ENCODE assay signal across 8 cellular contexts in the genomic region with DNA sequence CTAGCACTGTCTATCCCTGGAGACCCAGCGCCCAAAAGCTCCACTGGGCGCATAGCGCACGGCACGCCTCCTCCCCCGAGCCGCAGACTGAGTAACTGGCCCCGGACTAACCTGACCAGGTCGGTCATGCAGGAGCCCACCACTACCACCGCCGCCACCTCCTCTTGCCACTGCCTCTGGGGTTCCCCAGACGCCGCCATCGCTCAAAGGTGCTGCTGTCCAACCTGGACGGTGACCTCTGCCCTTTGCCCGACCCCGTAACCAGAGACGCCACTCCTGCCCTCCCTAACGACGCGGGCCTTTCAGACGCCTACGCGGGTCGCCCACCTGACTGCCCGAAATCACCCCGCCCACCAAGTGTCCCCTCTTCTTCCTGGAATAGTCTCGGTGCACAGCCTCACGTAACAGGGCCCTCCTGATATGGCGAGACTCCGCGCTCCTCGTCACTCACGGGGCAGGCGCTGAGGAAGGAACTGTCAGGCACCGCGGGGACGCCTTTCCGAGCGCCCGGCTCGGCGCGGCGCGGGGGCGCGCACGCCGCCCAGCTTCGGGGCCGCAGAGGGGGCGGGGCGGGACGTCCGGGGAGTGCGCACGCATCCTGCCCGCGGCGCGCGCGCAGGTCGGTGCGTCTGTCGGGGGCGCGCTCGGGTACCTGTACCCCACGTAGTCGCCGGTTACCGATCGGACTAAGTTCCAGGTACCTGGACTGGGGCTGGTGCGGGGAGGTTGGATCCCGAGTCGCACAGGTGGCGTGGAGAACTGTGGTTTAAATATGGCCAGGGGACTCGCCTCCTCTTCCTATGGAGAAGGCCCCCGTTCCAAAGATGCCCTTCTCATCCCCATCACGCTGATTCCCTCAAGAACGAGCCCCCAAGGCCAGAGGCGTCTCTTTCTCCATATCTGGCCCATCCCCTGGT. TPM values are rescaled to one million over a fixed set of nuclear protein-coding genes. Genes with fewer than 3 reads are reported as not detected.
DNase-seq lines count a peak whose midpoint lies in the region; ATAC-seq, FAIRE-seq and TF ChIP-seq lines count a peak whose summit lies in the region.

A gene (plus strand): TSS at position 584 of the 917 bp plus-strand sequence. CDS start 3,828 bp downstream, outside the sequence.
A gene (minus strand): TSS at position 242 of the 917 bp plus-strand sequence. CDS start 42 bp downstream, at position 200.

- FAIRE-seq in bronchial epithelial cell (lab: Jason Lieb, UNC) = no peak

- in situ Hi-C loops in GM18951 (cut with MboI; ENCODE audit: low sequenced_read_pairs, unreplicated experiment) = no loop called here

- TF ChIP-seq POLR2A in GM18951 (IDR thresholded peaks at IDR 0.05; ENCODE audit: extremely low read depth, insufficient read depth, insufficient read length) = peak; percentile 88

- H3K36me3 Mint-ChIP-seq in WTC11 = no peaks in the 10 kb centered on the region

- no peak for TF ChIP-seq CTCF in AG04449 (IDR thresholded peaks at IDR 0.05; ENCODE audit: insufficient read depth, low read length, missing control alignments)
- no peak for TF ChIP-seq CTCF in WTC11 (IDR thresholded peaks at IDR 0.05)
- no peak for TF ChIP-seq CTCF in bronchial epithelial cell (IDR thresholded peaks at IDR 0.05; ENCODE audit: insufficient read depth, low read length, severe bottlenecking)

- CTCF ChIA-PET in AG04449 (lab: Yijun Ruan, JAX) (interaction anchor here (1.3 kb wide), 1 partner anchor 137 kb away, joined by 9 read pairs; no protein-coding TSS in a partner anchor), WTC11 (lab: Charles Lee) (interaction anchor here (0.7 to 1.9 kb wide), 4 partner anchors 42 to 503 kb away, joined by 3 to 11 read pairs (median 6); a partner anchor contains a TSS)

- H3K27me3 ChIP-seq in bronchial epithelial cell (ENCODE audit: control insufficient read depth, insufficient read depth, low read length) = no peaks in the 10 kb centered on the region

- H3K4me3 ChIP-seq in AG04449 (ENCODE audit: low read depth, low read length) = peak within 1 kb of the TSS; percentile 82
- H3K4me3 ChIP-seq in bronchial epithelial cell (ENCODE audit: low read depth, low read length) = peak within 1 kb of the TSS; percentile 97

- H3K4me1 Mint-ChIP-seq in WTC11 = peaks cover 8% of the 10 kb centered on the region

- POLR2A ChIA-PET in AG04449 (lab: Yijun Ruan, JAX) = no interaction called here
- POLR2A ChIA-PET in WTC11 (lab: Charles Lee) = interaction anchor here (1.2 to 2.2 kb wide), 2 partner anchors 138 to 174 kb away, joined by 4 to 7 read pairs; no protein-coding TSS in a partner anchor

- peak within 1 kb of the TSS; percentile 97 for H3K4me3 Mint-ChIP-seq in WTC11

- no peaks in the 10 kb centered on the region for H3K27me3 Mint-ChIP-seq in WTC11 (ENCODE audit: low read depth)

- no peaks in the 10 kb centered on the region for H3K9me3 Mint-ChIP-seq in WTC11

- no peak for DNase-seq in AG04449 (ENCODE audit: low read depth, low spot score)
- DNase-seq in NCI-H2196 treated with DMSO at 0.1 percent for 48 hours (lab: John Stamatoyannopoulos, UW; ENCODE audit: unreplicated experiment) = peak; percentile 66
- peak; percentile 84 for DNase-seq in WTC11 (ENCODE audit: low spot score)
- peak; percentile 73 for DNase-seq in bronchial epithelial cell (ENCODE audit: low read depth)
- DNase-seq in inferior parietal cortex (ENCODE audit: extremely low spot score) = peak; percentile 79
- DNase-seq in stimulated activated CD4-positive, alpha-beta T cell treated with anti-CD3 and anti-CD28 coated beads, Interleukin-12 subunit alpha, Interleukin-12 subunit beta, amount 100 ng/mL, for 24 hours (ENCODE audit: low read depth in 2 of 2) = peak; percentile 79

- H3K36me3 ChIP-seq in bronchial epithelial cell (ENCODE audit: control insufficient read depth, insufficient read depth, low read length) = peaks cover 2% of the 10 kb centered on the region

- peak within 1 kb of the TSS; percentile 98 for H3K27ac Mint-ChIP-seq in WTC11

- ATAC-seq in HG03159 (IDR thresholded peaks at IDR 0.05; ENCODE audit: unreplicated experiment) (peak; percentile 80), WTC11 (peak; percentile 92)

TF ChIP-seq in WTC11, 78 proteins besides CTCF, POLR2A, EP300 and RAD21:
- TF ChIP-seq ATF1 (CRISPR knock-in tag; IDR thresholded peaks at IDR 0.05) = no peak
- peak; percentile 90 for TF ChIP-seq SP1 (CRISPR knock-in tag; conservative IDR thresholded peaks at IDR 0.05)
- TF ChIP-seq, protein P1, sequence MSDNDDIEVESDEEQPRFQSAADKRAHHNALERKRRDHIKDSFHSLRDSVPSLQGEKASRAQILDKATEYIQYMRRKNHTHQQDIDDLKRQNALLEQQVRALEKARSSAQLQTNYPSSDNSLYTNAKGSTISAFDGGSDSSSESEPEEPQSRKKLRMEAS (CRISPR knock-in tag; IDR thresholded peaks at IDR 0.05) = peak; percentile 12; the same call in 1 of the 2 replicates
- TF ChIP-seq GABPB1 (CRISPR knock-in tag; IDR thresholded peaks at IDR 0.05) = peak; percentile 77
- peak; percentile 89 for TF ChIP-seq NR2C2 (CRISPR knock-in tag; IDR thresholded peaks at IDR 0.05)
- TF ChIP-seq TCF7 (CRISPR knock-in tag; IDR thresholded peaks at IDR 0.05; ENCODE audit: low read depth) = peak; percentile 34; the same call in 1 of the 2 replicates
- TF ChIP-seq, protein P2, sequence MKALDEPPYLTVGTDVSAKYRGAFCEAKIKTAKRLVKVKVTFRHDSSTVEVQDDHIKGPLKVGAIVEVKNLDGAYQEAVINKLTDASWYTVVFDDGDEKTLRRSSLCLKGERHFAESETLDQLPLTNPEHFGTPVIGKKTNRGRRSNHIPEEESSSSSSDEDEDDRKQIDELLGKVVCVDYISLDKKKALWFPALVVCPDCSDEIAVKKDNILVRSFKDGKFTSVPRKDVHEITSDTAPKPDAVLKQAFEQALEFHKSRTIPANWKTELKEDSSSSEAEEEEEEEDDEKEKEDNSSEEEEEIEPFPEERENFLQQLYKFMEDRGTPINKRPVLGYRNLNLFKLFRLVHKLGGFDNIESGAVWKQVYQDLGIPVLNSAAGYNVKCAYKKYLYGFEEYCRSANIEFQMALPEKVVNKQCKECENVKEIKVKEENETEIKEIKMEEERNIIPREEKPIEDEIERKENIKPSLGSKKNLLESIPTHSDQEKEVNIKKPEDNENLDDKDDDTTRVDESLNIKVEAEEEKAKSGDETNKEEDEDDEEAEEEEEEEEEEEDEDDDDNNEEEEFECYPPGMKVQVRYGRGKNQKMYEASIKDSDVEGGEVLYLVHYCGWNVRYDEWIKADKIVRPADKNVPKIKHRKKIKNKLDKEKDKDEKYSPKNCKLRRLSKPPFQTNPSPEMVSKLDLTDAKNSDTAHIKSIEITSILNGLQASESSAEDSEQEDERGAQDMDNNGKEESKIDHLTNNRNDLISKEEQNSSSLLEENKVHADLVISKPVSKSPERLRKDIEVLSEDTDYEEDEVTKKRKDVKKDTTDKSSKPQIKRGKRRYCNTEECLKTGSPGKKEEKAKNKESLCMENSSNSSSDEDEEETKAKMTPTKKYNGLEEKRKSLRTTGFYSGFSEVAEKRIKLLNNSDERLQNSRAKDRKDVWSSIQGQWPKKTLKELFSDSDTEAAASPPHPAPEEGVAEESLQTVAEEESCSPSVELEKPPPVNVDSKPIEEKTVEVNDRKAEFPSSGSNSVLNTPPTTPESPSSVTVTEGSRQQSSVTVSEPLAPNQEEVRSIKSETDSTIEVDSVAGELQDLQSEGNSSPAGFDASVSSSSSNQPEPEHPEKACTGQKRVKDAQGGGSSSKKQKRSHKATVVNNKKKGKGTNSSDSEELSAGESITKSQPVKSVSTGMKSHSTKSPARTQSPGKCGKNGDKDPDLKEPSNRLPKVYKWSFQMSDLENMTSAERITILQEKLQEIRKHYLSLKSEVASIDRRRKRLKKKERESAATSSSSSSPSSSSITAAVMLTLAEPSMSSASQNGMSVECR (CRISPR knock-in tag; IDR thresholded peaks at IDR 0.05; ENCODE audit: borderline replicate concordance) = 0 out of 2 replicates have a peak, but pooled peaks have one; percentile 42
- TF ChIP-seq, protein P3, sequence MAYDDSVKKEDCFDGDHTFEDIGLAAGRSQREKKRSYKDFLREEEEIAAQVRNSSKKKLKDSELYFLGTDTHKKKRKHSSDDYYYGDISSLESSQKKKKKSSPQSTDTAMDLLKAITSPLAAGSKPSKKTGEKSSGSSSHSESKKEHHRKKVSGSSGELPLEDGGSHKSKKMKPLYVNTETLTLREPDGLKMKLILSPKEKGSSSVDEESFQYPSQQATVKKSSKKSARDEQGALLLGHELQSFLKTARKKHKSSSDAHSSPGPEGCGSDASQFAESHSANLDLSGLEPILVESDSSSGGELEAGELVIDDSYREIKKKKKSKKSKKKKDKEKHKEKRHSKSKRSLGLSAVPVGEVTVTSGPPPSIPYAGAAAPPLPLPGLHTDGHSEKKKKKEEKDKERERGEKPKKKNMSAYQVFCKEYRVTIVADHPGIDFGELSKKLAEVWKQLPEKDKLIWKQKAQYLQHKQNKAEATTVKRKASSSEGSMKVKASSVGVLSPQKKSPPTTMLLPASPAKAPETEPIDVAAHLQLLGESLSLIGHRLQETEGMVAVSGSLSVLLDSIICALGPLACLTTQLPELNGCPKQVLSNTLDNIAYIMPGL (CRISPR knock-in tag; IDR thresholded peaks at IDR 0.05) = peak; percentile 52
- TF ChIP-seq, protein P4, sequence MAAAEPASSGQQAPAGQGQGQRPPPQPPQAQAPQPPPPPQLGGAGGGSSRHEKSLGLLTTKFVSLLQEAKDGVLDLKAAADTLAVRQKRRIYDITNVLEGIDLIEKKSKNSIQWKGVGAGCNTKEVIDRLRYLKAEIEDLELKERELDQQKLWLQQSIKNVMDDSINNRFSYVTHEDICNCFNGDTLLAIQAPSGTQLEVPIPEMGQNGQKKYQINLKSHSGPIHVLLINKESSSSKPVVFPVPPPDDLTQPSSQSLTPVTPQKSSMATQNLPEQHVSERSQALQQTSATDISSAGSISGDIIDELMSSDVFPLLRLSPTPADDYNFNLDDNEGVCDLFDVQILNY (CRISPR knock-in tag; IDR thresholded peaks at IDR 0.05) = 0 out of 2 replicates have a peak, but pooled peaks have one; percentile 21
- 0 out of 2 replicates have a peak, but pooled peaks have one; percentile 57 for TF ChIP-seq NFE2L1 (CRISPR knock-in tag; IDR thresholded peaks at IDR 0.05)
- no peak for TF ChIP-seq ELF4 (CRISPR knock-in tag; IDR thresholded peaks at IDR 0.05; ENCODE audit: low read depth)
- TF ChIP-seq, protein P5, sequence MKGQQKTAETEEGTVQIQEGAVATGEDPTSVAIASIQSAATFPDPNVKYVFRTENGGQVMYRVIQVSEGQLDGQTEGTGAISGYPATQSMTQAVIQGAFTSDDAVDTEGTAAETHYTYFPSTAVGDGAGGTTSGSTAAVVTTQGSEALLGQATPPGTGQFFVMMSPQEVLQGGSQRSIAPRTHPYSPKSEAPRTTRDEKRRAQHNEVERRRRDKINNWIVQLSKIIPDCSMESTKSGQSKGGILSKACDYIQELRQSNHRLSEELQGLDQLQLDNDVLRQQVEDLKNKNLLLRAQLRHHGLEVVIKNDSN (CRISPR knock-in tag; IDR thresholded peaks at IDR 0.05) = no peak
- TF ChIP-seq FOXP1 (CRISPR knock-in tag; IDR thresholded peaks at IDR 0.05; ENCODE audit: borderline replicate concordance) = peak; percentile 62; the same call in 1 of the 2 replicates

RNA-seq across cellular contexts. Expression of the first gene that starts in this region (rescaled TPM):
- total RNA-seq in WTC11 (2021) (16.5 to 21.5 TPM (median 21.0 TPM) in 3 replicates), bronchial epithelial cell (8.4 and 15.9 TPM in 2 replicates)

RNA-seq across cellular contexts. Expression of the second gene that starts in this region (rescaled TPM):
- 1.2 to 1.7 TPM (median 1.6 TPM) in 3 replicates for total RNA-seq in WTC11 (2021)
- total RNA-seq in bronchial epithelial cell = 0.79 and 0.90 TPM in 2 replicates
